Comparison of ENCODE assay signal across 19 cellular contexts in the genomic region with DNA sequence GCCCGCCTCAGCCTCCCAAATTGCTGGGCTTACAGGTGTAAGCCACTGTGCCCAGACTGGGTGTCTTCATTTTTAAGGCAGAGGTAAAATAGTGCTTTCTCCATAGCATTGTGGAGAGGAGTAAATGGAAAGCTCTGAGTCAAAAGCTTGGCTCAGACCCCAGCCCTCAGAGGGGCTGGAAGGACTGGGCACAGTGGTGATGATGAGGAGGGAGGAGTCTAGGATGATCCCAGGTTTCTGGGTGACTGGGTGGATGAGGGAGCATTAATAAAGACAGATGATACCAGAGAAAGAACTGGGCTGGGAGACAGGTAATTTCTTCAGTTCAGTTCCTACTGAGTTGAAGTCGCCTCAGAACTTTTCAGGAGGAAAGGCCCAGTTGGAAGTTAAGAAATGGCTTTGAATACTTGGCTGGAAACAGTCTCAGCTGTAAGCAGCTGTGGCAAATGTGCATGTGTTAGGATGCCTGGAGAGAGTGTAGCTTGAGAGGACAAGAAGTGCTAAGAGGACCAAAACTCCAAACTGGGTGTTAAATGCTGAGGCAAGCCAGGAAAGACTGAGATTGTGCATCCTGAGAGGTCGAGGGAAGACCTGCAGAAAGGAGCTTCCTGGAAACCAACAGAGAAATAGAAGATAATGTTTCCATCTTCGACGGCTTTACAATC. TPM values are rescaled to one million over a fixed set of nuclear protein-coding genes. Genes with fewer than 3 reads are reported as not detected.
A peak's percentile ranks its signal among the peaks of the same experiment; 100 is the strongest.
DNase-seq lines count a peak whose midpoint lies in the region; FAIRE-seq and TF ChIP-seq lines count a peak whose summit lies in the region.
"Had no signal": no experiment of that assay in that cellular context is flagged by ENCODE, and none has a peak within 500 bp of the region (broad histone marks: within the 10 kb centered on the region; RNA-seq: fewer than 3 reads in every experiment).

No MANE protein-coding gene starts in this region.

- no peaks in the 10 kb centered on the region for H3K9me3 ChIP-seq in astrocyte (ENCODE audit: insufficient read depth, low read depth, low read length)
- H3K9me3 ChIP-seq in parathyroid adenoma (ENCODE audit: control insufficient read depth, low read length) = no peaks in the 10 kb centered on the region

- TF ChIP-seq CTCF in astrocyte (IDR thresholded peaks at IDR 0.05; ENCODE audit: insufficient read depth, low read depth, low read length) = no peak
- TF ChIP-seq CTCF in glutamatergic neuron (IDR thresholded peaks at IDR 0.05; ENCODE audit: partially characterized antibody, unreplicated experiment) = no peak
- no peak for TF ChIP-seq CTCF in parathyroid adenoma (IDR thresholded peaks at IDR 0.05)

- peaks cover 4% of the 10 kb centered on the region for H3K79me2 ChIP-seq in astrocyte (ENCODE audit: insufficient read depth, low read length)
- no peaks in the 10 kb centered on the region for H3K79me2 ChIP-seq in parathyroid adenoma

- H3K27me3 ChIP-seq in astrocyte (ENCODE audit: insufficient read depth, low read length) (no peaks in the 10 kb centered on the region), parathyroid adenoma (ENCODE audit: control insufficient read depth, insufficient read depth, low read length) (no peaks in the 10 kb centered on the region)

- FAIRE-seq in astrocyte (lab: Jason Lieb, UNC) (peak; percentile 43), RCC 7860 (lab: Jason Lieb, UNC) (no peak)
- FAIRE-seq: H54, keratinocyte had no signal

- H3K27me3 Mint-ChIP-seq in astrocyte (ENCODE audit: low read depth, unreplicated experiment) (no peaks in the 10 kb centered on the region), glutamatergic neuron (ENCODE audit: unreplicated experiment) (peaks cover 12% of the 10 kb centered on the region)

- H3K4me2 ChIP-seq in astrocyte (ENCODE audit: low read length) (peak overlapping the region; percentile 75), parathyroid adenoma (ENCODE audit: low read length) (no peak overlapping the region)

- H2AFZ ChIP-seq in astrocyte (ENCODE audit: low read depth, low read length) (no peak overlapping the region), parathyroid adenoma (peak overlapping the region; percentile 62)
- H2AFZ ChIP-seq: PC-9 had no signal

- H3K4me3 Mint-ChIP-seq in astrocyte (ENCODE audit: unreplicated experiment) = peak overlapping the region; percentile 7
- H3K4me3 Mint-ChIP-seq in glutamatergic neuron (ENCODE audit: unreplicated experiment) = no peak overlapping the region
- H3K4me3 Mint-ChIP-seq: naive thymus-derived CD4-positive, alpha-beta T cell; stimulated activated naive B cell treated with anti-CD40 and anti-IgM and Interleukin-4, amounts not matched to agents 10 μg/mL and 1 μg/mL and 100 μg/mL, for 72 hours; T-cell had no signal

- H3K4me3 ChIP-seq in astrocyte (ENCODE audit: insufficient read depth, low read depth, low read length) (no peak overlapping the region), parathyroid adenoma (ENCODE audit: low read depth, low read length) (no peak overlapping the region)

- no peaks in the 10 kb centered on the region for H3K9me3 Mint-ChIP-seq in astrocyte (ENCODE audit: unreplicated experiment)
- H3K9me3 Mint-ChIP-seq in glutamatergic neuron (ENCODE audit: unreplicated experiment) = peaks cover 21% of the 10 kb centered on the region
- H3K9me3 Mint-ChIP-seq: naive thymus-derived CD4-positive, alpha-beta T cell; stimulated activated naive B cell treated with anti-CD40 and anti-IgM and Interleukin-4, amounts not matched to agents 10 μg/mL and 1 μg/mL and 100 μg/mL, for 72 hours; T-cell had no signal

- no peaks in the 10 kb centered on the region for H4K20me1 ChIP-seq in astrocyte (ENCODE audit: insufficient read depth, low read length)

- no peaks in the 10 kb centered on the region for H3K36me3 Mint-ChIP-seq in astrocyte (ENCODE audit: low read depth, unreplicated experiment)
- peaks cover 5% of the 10 kb centered on the region for H3K36me3 Mint-ChIP-seq in glutamatergic neuron (ENCODE audit: unreplicated experiment)
- H3K36me3 Mint-ChIP-seq: naive thymus-derived CD4-positive, alpha-beta T cell; stimulated activated naive B cell treated with anti-CD40 and anti-IgM and Interleukin-4, amounts not matched to agents 10 μg/mL and 1 μg/mL and 100 μg/mL, for 72 hours; T-cell had no signal

- peak; percentile 22 for DNase-seq in A172 (ENCODE audit: low spot score)
- DNase-seq in astrocyte (ENCODE audit: low read depth) = peak; percentile 53
- no peak for DNase-seq in glutamatergic neuron
- no peak for DNase-seq in RCC 7860 (ENCODE audit: low spot score)
- DNase-seq in NCI-H69 (lab: John Stamatoyannopoulos, UW) = no peak
- DNase-seq in NCI-H1930 (lab: John Stamatoyannopoulos, UW) = no peak
- no peak for DNase-seq in T-helper 1 cell
- DNase-seq: Calu3; dermis blood vessel endothelial cell; foreskin melanocyte; naive thymus-derived CD4-positive, alpha-beta T cell; NCI-H187; NCI-H524; PC-9; stimulated activated naive B cell treated with anti-CD40 and anti-IgM and Interleukin-4, amounts not matched to agents 10 μg/mL and 1 μg/mL and 100 μg/mL, for 72 hours; T-cell had no signal

- H3K27ac ChIP-seq in astrocyte (ENCODE audit: low read depth, low read length) = peak overlapping the region; percentile 100
- H3K27ac ChIP-seq in parathyroid adenoma = no peak overlapping the region
- H3K27ac ChIP-seq: PC-9 had no signal

- H3K4me1 Mint-ChIP-seq in astrocyte (ENCODE audit: low read depth, unreplicated experiment) = peaks cover 65% of the 10 kb centered on the region
- peaks cover 66% of the 10 kb centered on the region for H3K4me1 Mint-ChIP-seq in glutamatergic neuron (ENCODE audit: low read depth, unreplicated experiment)

- peak overlapping the region; percentile 34 for H3K27ac Mint-ChIP-seq in astrocyte (ENCODE audit: unreplicated experiment)
- H3K27ac Mint-ChIP-seq in glutamatergic neuron (ENCODE audit: unreplicated experiment) = peak overlapping the region; percentile 3
- H3K27ac Mint-ChIP-seq: naive thymus-derived CD4-positive, alpha-beta T cell; stimulated activated naive B cell treated with anti-CD40 and anti-IgM and Interleukin-4, amounts not matched to agents 10 μg/mL and 1 μg/mL and 100 μg/mL, for 72 hours; T-cell had no signal

- H3K4me1 ChIP-seq in astrocyte (ENCODE audit: insufficient read depth, low read length) (peaks cover 75% of the 10 kb centered on the region), parathyroid adenoma (peaks cover 30% of the 10 kb centered on the region)

- H3K9ac ChIP-seq in astrocyte (ENCODE audit: low read length) = peak overlapping the region; percentile 86
- H3K9ac ChIP-seq in parathyroid adenoma = no peak overlapping the region

- H3K36me3 ChIP-seq in astrocyte (ENCODE audit: insufficient read depth, low read length) = no peaks in the 10 kb centered on the region
- H3K36me3 ChIP-seq in parathyroid adenoma (ENCODE audit: control insufficient read depth, insufficient read depth, low read length) = no peaks in the 10 kb centered on the region

RNA-seq across cellular contexts. Expression of a gene that starts 37.1 kb away (rescaled TPM):
- not detected in 2 replicates for total RNA-seq in A172 (2014; rRNA removed; shearing (Covaris generic))
- total RNA-seq in astrocyte (1.2 and 1.5 TPM in 2 replicates), glutamatergic neuron (ENCODE audit: unreplicated experiment) (0.51 TPM)
- total RNA-seq: PC-9, T-cell had no signal

Comparison
In these comparisons a context has a peak if more than half of its experiments do, and no peak if none do; other contexts are left out.
1. DNase-seq: peak in A172 (single experiment) and astrocyte (single experiment); none in glutamatergic neuron (single experiment), RCC 7860 (single experiment), NCI-H69 (single experiment), NCI-H1930 (0 of 2) and T-helper 1 cell (0 of 5).